15 cellular contexts compared by ENCODE assay signal in genomic region chr18:26545335-26545734, GRCh38. TPM values are rescaled to one million over a fixed set of nuclear protein-coding genes. Genes with fewer than 3 reads are reported as not detected.
A peak's percentile ranks its signal among the peaks of the same experiment; 100 is the strongest.
DNase-seq lines count a peak whose midpoint lies in the region; ATAC-seq and TF ChIP-seq lines count a peak whose summit lies in the region.
"Had no signal": no experiment of that assay in that cellular context is flagged by ENCODE, and none has a peak within 500 bp of the region (broad histone marks: within the 10 kb centered on the region; RNA-seq: fewer than 3 reads in every experiment).

No MANE protein-coding gene starts in this region.

- ATAC-seq in naive thymus-derived CD4-positive, alpha-beta T cell, result no peak
- ATAC-seq in HG02938 (IDR thresholded peaks at IDR 0.05; ENCODE audit: unreplicated experiment) (no peak), GM21526 (IDR thresholded peaks at IDR 0.05; ENCODE audit: low FRiP score, unreplicated experiment) (no peak), GM19324 (IDR thresholded peaks at IDR 0.05; ENCODE audit: low FRiP score, unreplicated experiment) (no peak)

- CTCF ChIA-PET in naive thymus-derived CD4-positive, alpha-beta T cell (lab: Charles Lee), result interaction anchor here (0.6 kb wide), 1 partner anchor 696 kb away, joined by 3 read pairs; no protein-coding TSS in a partner anchor

- H3K4me3 ChIP-seq in BE2C (ENCODE audit: low read depth, low read length), result peak overlapping the region; percentile 44
- H3K4me3 ChIP-seq in HUES6 (ENCODE audit: low read depth, low read length), result peak overlapping the region; percentile 87; the same call in 1 of the 2 replicates
- no peak overlapping the region for H3K4me3 ChIP-seq in naive thymus-derived CD4-positive, alpha-beta T cell (ENCODE audit: low read length)

- DNase-seq in BE2C (no peak), chondrocyte (ENCODE audit: low spot score) (no peak), hypothalamus (lab: John Stamatoyannopoulos, UW) (no peak)
- DNase-seq in naive thymus-derived CD4-positive, alpha-beta T cell, result no peak
- DNase-seq: activated T-cell treated with anti-CD3 and anti-CD28 coated beads, Interleukin-2, amount 50 U/mL, for 1 hour; adrenal gland; effector memory CD4-positive, alpha-beta T cell; NCI-H1048; NCI-H524 treated with DMSO at 0.1 percent for 48 hours; stomach had no signal

- H3K4me1 ChIP-seq in BE2C (no peaks in the 10 kb centered on the region), HUES6 (ENCODE audit: control insufficient read depth, insufficient read depth, low read length) (peaks cover 33% of the 10 kb centered on the region)
- H3K4me1 ChIP-seq in naive thymus-derived CD4-positive, alpha-beta T cell (ENCODE audit: control insufficient read depth in 2 of 2, insufficient read depth in 2 of 2, low read length in 2 of 2), result no peaks in the 10 kb centered on the region

- intact Hi-C loops in naive thymus-derived CD4-positive, alpha-beta T cell (cut with micrococcal nuclease), result loop anchor here (5.0 to 10.0 kb wide), 5 partner anchors 112 to 453 kb away; partner anchors contain the start of genes SS18 (in 2 of the 2) and TAF4B (in 1 of the 2)

- POLR2A ChIA-PET in naive thymus-derived CD4-positive, alpha-beta T cell (lab: Charles Lee), result no interaction called here

- no peaks in the 10 kb centered on the region for H3K9me3 Mint-ChIP-seq in chondrocyte (ENCODE audit: low read depth)
- H3K9me3 Mint-ChIP-seq in naive thymus-derived CD4-positive, alpha-beta T cell, result peaks cover 0 to 5% (median 0%) of the 10 kb centered on the region in 11 donors

- H3K27me3 ChIP-seq in BE2C (no peaks in the 10 kb centered on the region), HUES6 (ENCODE audit: control insufficient read depth, insufficient read depth, low read length) (peaks cover 41% of the 10 kb centered on the region)
- no peaks in the 10 kb centered on the region for H3K27me3 ChIP-seq in naive thymus-derived CD4-positive, alpha-beta T cell (ENCODE audit: control insufficient read depth in 2 of 2, insufficient read depth in 2 of 2, low read length in 2 of 2)
- H3K27me3 ChIP-seq: adrenal gland had no signal

- no peaks in the 10 kb centered on the region for H3K36me3 Mint-ChIP-seq in chondrocyte (ENCODE audit: low read depth)
- peaks cover 0 to 5% (median 0%) of the 10 kb centered on the region in 5 donors for H3K36me3 Mint-ChIP-seq in naive thymus-derived CD4-positive, alpha-beta T cell

- H3K9ac ChIP-seq in HUES6 (ENCODE audit: low read length), result no peak overlapping the region

- H3K4me3 Mint-ChIP-seq in chondrocyte (ENCODE audit: unreplicated experiment), result peak overlapping the region; percentile 15
- peak overlapping the region in 6 of 10 donors; percentile 13 to 92 (median 36) for H3K4me3 Mint-ChIP-seq in naive thymus-derived CD4-positive, alpha-beta T cell

- no peak overlapping the region for H3K27ac ChIP-seq in HUES6 (ENCODE audit: low read depth, low read length)
- no peak overlapping the region for H3K27ac ChIP-seq in naive thymus-derived CD4-positive, alpha-beta T cell (ENCODE audit: low read depth, low read length)

- no peaks in the 10 kb centered on the region for H3K27me3 Mint-ChIP-seq in chondrocyte (ENCODE audit: low read depth)
- H3K27me3 Mint-ChIP-seq in naive thymus-derived CD4-positive, alpha-beta T cell, result peaks cover 0 to 15% (median 4%) of the 10 kb centered on the region in 5 donors

- no peak overlapping the region for H3K27ac Mint-ChIP-seq in chondrocyte (ENCODE audit: unreplicated experiment)
- H3K27ac Mint-ChIP-seq in naive thymus-derived CD4-positive, alpha-beta T cell, result no peak overlapping the region
- H3K27ac Mint-ChIP-seq: CD14-positive monocyte had no signal

- TF ChIP-seq CTCF in BE2C (IDR thresholded peaks at IDR 0.05; ENCODE audit: low read depth, low read length), result no peak
- no peak for TF ChIP-seq CTCF in chondrocyte (IDR thresholded peaks at IDR 0.05)

- H3K36me3 ChIP-seq in BE2C (no peaks in the 10 kb centered on the region), HUES6 (ENCODE audit: control insufficient read depth, insufficient read depth, low read length) (no peaks in the 10 kb centered on the region)
- no peaks in the 10 kb centered on the region for H3K36me3 ChIP-seq in naive thymus-derived CD4-positive, alpha-beta T cell (ENCODE audit: control insufficient read depth in 2 of 3, insufficient read depth in 3 of 3, low read length in 3 of 3)
- H3K36me3 ChIP-seq: adrenal gland, stomach had no signal

- H3K4me1 Mint-ChIP-seq in chondrocyte (ENCODE audit: low read depth), result peaks cover 49% of the 10 kb centered on the region
- H3K4me1 Mint-ChIP-seq in naive thymus-derived CD4-positive, alpha-beta T cell, result peaks cover 18 to 56% (median 39%) of the 10 kb centered on the region in 7 donors

- H3K9me3 ChIP-seq in BE2C (no peaks in the 10 kb centered on the region), HUES6 (ENCODE audit: control insufficient read depth, insufficient read depth, low read depth, low read length) (no peaks in the 10 kb centered on the region)
- no peaks in the 10 kb centered on the region for H3K9me3 ChIP-seq in naive thymus-derived CD4-positive, alpha-beta T cell (ENCODE audit: control insufficient read depth in 2 of 3, low read length in 3 of 3)
- H3K9me3 ChIP-seq: adrenal gland, stomach had no signal

RNA-seq across cellular contexts. Expression of gene KCTD1, which starts 3.0 kb away (rescaled TPM):
- 17.7 TPM for polyA plus RNA-seq in BE2C (2012; ENCODE audit: insufficient read depth, insufficient read length, low read depth)
- total RNA-seq in chondrocyte, result 17.1 to 18.1 TPM (median 17.5 TPM) in 3 replicates
- 1 to 10 TPM; 2.1 to 4.5 (median 2.6) TPM for total RNA-seq in naive thymus-derived CD4-positive, alpha-beta T cell
- under 1 TPM; 0.19 to 0.36 TPM for polyA plus RNA-seq in naive thymus-derived CD4-positive, alpha-beta T cell
- polyA plus RNA-seq: CD14-positive monocyte had no signal
